ENCODE assay signal across 27 cellular contexts in genomic region chr15:82804575-82804949, GRCh38. TPM values are rescaled to one million over a fixed set of nuclear protein-coding genes. Genes with fewer than 3 reads are reported as not detected.
DNase-seq lines count a peak whose midpoint lies in the region; ATAC-seq and TF ChIP-seq lines count a peak whose summit lies in the region.
"Had no signal": no experiment of that assay in that cellular context is flagged by ENCODE, and none has a peak within 500 bp of the region (broad histone marks: within the 10 kb centered on the region; RNA-seq: fewer than 3 reads in every experiment).

No MANE protein-coding gene starts in this region.

- CTCF ChIA-PET in Calu3 (lab: Charles Lee): interaction anchor here (0.5 kb wide), 1 partner anchor 109 kb away, joined by 3 read pairs; no protein-coding TSS in a partner anchor
- CTCF ChIA-PET in CD4-positive, alpha-beta memory T cell (lab: Charles Lee; ENCODE audit: partially characterized antibody): no interaction called here

- no peaks in the 10 kb centered on the region for H3K9me3 ChIP-seq in right cardiac atrium (ENCODE audit: control insufficient read depth, low read length)
- no peaks in the 10 kb centered on the region for H3K9me3 ChIP-seq in CD4-positive, alpha-beta memory T cell (ENCODE audit: control insufficient read depth in 1 of 2, low read length in 2 of 2)
- H3K9me3 ChIP-seq: A549, colonic mucosa, Peyer's patch, stomach, transverse colon had no signal

- H3K36me3 Mint-ChIP-seq in natural killer cell: no peaks in the 10 kb centered on the region
- peaks cover 6% of the 10 kb centered on the region for H3K36me3 Mint-ChIP-seq in Calu3 (ENCODE audit: insufficient read depth, unreplicated experiment)
- no peaks in the 10 kb centered on the region for H3K36me3 Mint-ChIP-seq in CD4-positive, alpha-beta memory T cell
- H3K36me3 Mint-ChIP-seq: activated naive CD4-positive, alpha-beta T cell treated with anti-CD3 and anti-CD28 coated beads, Interleukin-2, amount 50 U/mL, for 72 hours had no signal

- H3K27me3 ChIP-seq in right cardiac atrium (ENCODE audit: control insufficient read depth, insufficient read depth): no peaks in the 10 kb centered on the region
- H3K27me3 ChIP-seq in CD4-positive, alpha-beta memory T cell (ENCODE audit: insufficient read depth, low read length): peaks cover 7% of the 10 kb centered on the region
- no peaks in the 10 kb centered on the region for H3K27me3 ChIP-seq in brain microvascular endothelial cell (replicated peaks)
- H3K27me3 ChIP-seq: colonic mucosa, Peyer's patch, transverse colon had no signal

- ATAC-seq in Right ventricle myocardium superior (ENCODE audit: poor library complexity) (peak; percentile 42), left cardiac atrium (no peak), right cardiac atrium (no peak), natural killer cell (no peak)
- ATAC-seq: A549; activated naive CD4-positive, alpha-beta T cell treated with anti-CD3 and anti-CD28 coated beads, Interleukin-2, amount 50 U/mL, for 72 hours; T-helper 17 cell had no signal

- BruUV-seq in Calu3 (replicated peaks; lab: Mats Ljungman, UMichigan): no TSS peak

- H3K27ac Mint-ChIP-seq in natural killer cell (no peak overlapping the region), Calu3 (ENCODE audit: unreplicated experiment) (no peak overlapping the region)
- no peak overlapping the region for H3K27ac Mint-ChIP-seq in CD4-positive, alpha-beta memory T cell
- H3K27ac Mint-ChIP-seq: activated CD4-positive, alpha-beta T cell treated with anti-CD3 and anti-CD28 coated beads, Interleukin-2, amount 10 ng/mL, durations not matched to agents 7 days and 5 days; activated naive CD4-positive, alpha-beta T cell treated with anti-CD3 and anti-CD28 coated beads, Interleukin-2, amount 50 U/mL, for 72 hours; endodermal cell; T-helper 17 cell had no signal

- H3K27me3 Mint-ChIP-seq in natural killer cell (ENCODE audit: low read depth in 2 of 2) (peaks cover 12 to 13% of the 10 kb centered on the region in 2 donors), Calu3 (ENCODE audit: unreplicated experiment) (peaks cover 47% of the 10 kb centered on the region)
- peaks cover 9 to 19% of the 10 kb centered on the region in 2 donors for H3K27me3 Mint-ChIP-seq in CD4-positive, alpha-beta memory T cell

- 45% methylated on average over 1 of the region's 1 CpG for WGBS in right cardiac atrium

- in situ Hi-C loops in brain microvascular endothelial cell (cut with HindIII; ENCODE audit: low pct_ligation_motif_present, low sequenced_read_pairs): no loop called here

- POLR2A ChIA-PET in CD4-positive, alpha-beta memory T cell (lab: Charles Lee; ENCODE audit: partially characterized antibody): interaction anchor here (1.1 kb wide), 1 partner anchor 181 kb away, joined by 3 read pairs; the partner anchor contains the start of gene RAMAC

- H3K27ac ChIP-seq in right cardiac atrium (ENCODE audit: low read length) (no peak overlapping the region), brain microvascular endothelial cell (no peak overlapping the region)
- no peak overlapping the region for H3K27ac ChIP-seq in CD4-positive, alpha-beta memory T cell (ENCODE audit: low read depth, low read length)
- H3K27ac ChIP-seq: A549, colonic mucosa, hepatocyte, Peyer's patch, stomach, transverse colon had no signal

- DNase-seq in Right ventricle myocardium superior (no peak), left cardiac atrium (no peak), epithelial cell of esophagus (ENCODE audit: low read depth) (peak; percentile 80), right cardiac atrium (no peak), natural killer cell (no peak), Calu3 (no peak), brain microvascular endothelial cell (no peak)
- no peak for DNase-seq in CD4-positive, alpha-beta memory T cell
- DNase-seq: activated CD4-positive, alpha-beta T cell treated with anti-CD3 and anti-CD28 coated beads, Interleukin-2, amount 10 ng/mL, durations not matched to agents 7 days and 5 days; colonic mucosa; endodermal cell; Kasumi-1; NCI-H2081; nucleus accumbens; Peyer's patch; stimulated activated CD4-positive, alpha-beta T cell treated with anti-CD3 and anti-CD28 coated beads, Interleukin-4, amount 100 ng/mL, for 24 hours; stomach; T-helper 17 cell; transverse colon had no signal

- TF ChIP-seq CTCF in epithelial cell of esophagus (IDR thresholded peaks at IDR 0.05; ENCODE audit: insufficient read depth, low read depth, low read length, missing control alignments) (no peak), natural killer cell (IDR thresholded peaks at IDR 0.05) (no peak), Calu3 (IDR thresholded peaks at IDR 0.05; ENCODE audit: unreplicated experiment) (no peak), brain microvascular endothelial cell (IDR thresholded peaks at IDR 0.05; ENCODE audit: low read depth, low read length, missing control alignments) (no peak)

- peaks cover 8 to 16% of the 10 kb centered on the region in 2 donors for H3K4me1 Mint-ChIP-seq in natural killer cell
- peaks cover 13% of the 10 kb centered on the region for H3K4me1 Mint-ChIP-seq in Calu3 (ENCODE audit: low read depth, unreplicated experiment)
- H3K4me1 Mint-ChIP-seq in CD4-positive, alpha-beta memory T cell: peaks cover 4 to 12% (median 6%) of the 10 kb centered on the region in 4 donors
- H3K4me1 Mint-ChIP-seq: endodermal cell had no signal

- H3K9me3 Mint-ChIP-seq in natural killer cell (no peaks in the 10 kb centered on the region), Calu3 (ENCODE audit: low read depth, unreplicated experiment) (no peaks in the 10 kb centered on the region)
- H3K9me3 Mint-ChIP-seq in CD4-positive, alpha-beta memory T cell: peaks cover 0 to 2% (median 0%) of the 10 kb centered on the region in 8 donors
- H3K9me3 Mint-ChIP-seq: activated CD4-positive, alpha-beta T cell treated with anti-CD3 and anti-CD28 coated beads, Interleukin-2, amount 10 ng/mL, durations not matched to agents 7 days and 5 days; activated naive CD4-positive, alpha-beta T cell treated with anti-CD3 and anti-CD28 coated beads, Interleukin-2, amount 50 U/mL, for 72 hours; endodermal cell had no signal

- intact Hi-C loops in Right ventricle myocardium superior (cut with DNase I) (no loop called here), left cardiac atrium (cut with DNase I) (no loop called here), right cardiac atrium (cut with DNase I) (loop anchor here in 1 of 4 donors (10.0 kb wide), 1 partner anchor 270 kb away; no protein-coding TSS in a partner anchor), natural killer cell (cut with micrococcal nuclease) (no loop called here), Calu3 (cut with micrococcal nuclease; ENCODE audit: unreplicated experiment) (no loop called here)
- intact Hi-C loops in CD4-positive, alpha-beta memory T cell (cut with micrococcal nuclease): no loop called here

- no peaks in the 10 kb centered on the region for H3K36me3 ChIP-seq in CD4-positive, alpha-beta memory T cell (ENCODE audit: insufficient read depth, low read length)
- no peaks in the 10 kb centered on the region for H3K36me3 ChIP-seq in brain microvascular endothelial cell (replicated peaks)
- H3K36me3 ChIP-seq: colonic mucosa, Peyer's patch, stomach, transverse colon had no signal

- peaks cover 2% of the 10 kb centered on the region for H3K4me1 ChIP-seq in right cardiac atrium (ENCODE audit: control insufficient read depth, insufficient read depth, low read length)
- H3K4me1 ChIP-seq in CD4-positive, alpha-beta memory T cell (ENCODE audit: insufficient read depth, low read length): peaks cover 8% of the 10 kb centered on the region
- H3K4me1 ChIP-seq: colonic mucosa had no signal

- no peak overlapping the region for H3K4me3 Mint-ChIP-seq in natural killer cell
- H3K4me3 Mint-ChIP-seq in Calu3 (ENCODE audit: low read depth, unreplicated experiment): no peak overlapping the region
- no peak overlapping the region for H3K4me3 Mint-ChIP-seq in CD4-positive, alpha-beta memory T cell
- H3K4me3 Mint-ChIP-seq: activated CD4-positive, alpha-beta T cell treated with anti-CD3 and anti-CD28 coated beads, Interleukin-2, amount 10 ng/mL, durations not matched to agents 7 days and 5 days; endodermal cell; T-helper 17 cell had no signal

- H3K4me3 ChIP-seq in epithelial cell of esophagus (ENCODE audit: low read length) (no peak overlapping the region), right cardiac atrium (ENCODE audit: low read length) (peak overlapping the region; percentile 63), brain microvascular endothelial cell (ENCODE audit: low read depth, low read length) (no peak overlapping the region)
- no peak overlapping the region for H3K4me3 ChIP-seq in CD4-positive, alpha-beta memory T cell (ENCODE audit: low read length in 2 of 2)
- H3K4me3 ChIP-seq: A549, colonic mucosa, hepatocyte, lung, Peyer's patch, stomach, transverse colon had no signal

RNA-seq across cellular contexts. Expression of gene FSD2, which starts 1.3 kb away (rescaled TPM):
- total RNA-seq in Right ventricle myocardium superior (146 TPM), left cardiac atrium (10 to 100 TPM; 47.7 to 94.3 TPM), right cardiac atrium (100 to 1,000 TPM in 3 of 4 donors, 10 to 100 TPM in 1; 49.4 to 117 (median 109) TPM), natural killer cell (not detected), Calu3 (2022) (not detected in 2 replicates)
- polyA plus RNA-seq in right cardiac atrium: 39.1 TPM
- total RNA-seq in CD4-positive, alpha-beta memory T cell: not detected
- under 1 TPM; 0.08 to 0.11 TPM for polyA plus RNA-seq in CD4-positive, alpha-beta memory T cell
- total RNA-seq: activated CD4-positive, alpha-beta T cell treated with anti-CD3 and anti-CD28 coated beads, Interleukin-2, amount 10 ng/mL, durations not matched to agents 7 days and 5 days; activated naive CD4-positive, alpha-beta T cell treated with anti-CD3 and anti-CD28 coated beads, Interleukin-2, amount 50 U/mL, for 72 hours; colonic mucosa; endodermal cell; fibroblast of lung; H1; hepatocyte; Peyer's patch; SK-MEL-5; T-helper 17 cell; transverse colon had no signal
- polyA plus RNA-seq: A549, BJ, fibroblast of lung had no signal

RNA-seq across cellular contexts. Expression of gene WHAMM, which starts 4.9 kb away (rescaled TPM):
- total RNA-seq in Right ventricle myocardium superior (5.8 TPM), left cardiac atrium (1 to 10 TPM; 6.3 to 7.2 TPM), right cardiac atrium (1 to 10 TPM; 5.6 to 6.6 (median 5.9) TPM), natural killer cell (10 to 100 TPM; 48.5 to 78.0 (median 67.6) TPM), Calu3 (2022) (12.1 and 12.5 TPM in 2 replicates)
- 3.2 TPM for polyA plus RNA-seq in right cardiac atrium
- 10 to 100 TPM; 31.6 to 33.5 TPM for total RNA-seq in CD4-positive, alpha-beta memory T cell
- polyA plus RNA-seq in CD4-positive, alpha-beta memory T cell: 1 to 10 TPM; 2.2 to 7.1 TPM

Comparison
In these comparisons a context has a peak if more than half of its experiments do, and no peak if none do; other contexts are left out.
1. RNA of gene FSD2, which starts 1.3 kb away (total RNA-seq): 146 TPM in Right ventricle myocardium superior (single experiment), 49.4 to 117 TPM in right cardiac atrium and 47.7 to 94.3 TPM in left cardiac atrium; not detected in CD4-positive, alpha-beta memory T cell, not detected in Calu3 and not detected in natural killer cell; every median in the first group is over 10 times any median in the second.